Comparison of ENCODE assay signal across 8 cellular contexts in the genomic region with DNA sequence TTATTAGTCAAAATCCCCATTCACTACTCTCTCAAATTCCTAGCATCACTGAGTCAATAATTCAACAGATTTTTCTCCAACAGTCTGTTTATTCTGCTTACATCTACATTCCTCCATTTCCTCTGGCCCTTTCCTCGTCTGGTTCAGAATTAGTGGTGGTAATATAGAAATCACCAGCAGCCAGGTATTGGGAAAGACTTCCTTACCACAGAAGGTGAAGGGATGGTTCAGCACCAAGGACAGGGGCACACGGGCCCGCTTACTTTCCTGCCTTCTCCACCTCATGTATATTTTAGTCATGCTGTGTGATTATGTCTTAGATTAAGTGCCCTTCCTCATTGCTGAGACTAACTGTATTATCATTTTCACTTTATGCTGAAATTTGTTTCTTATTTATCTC.
DNase-seq lines count a peak whose midpoint lies in the region; ATAC-seq and TF ChIP-seq lines count a peak whose summit lies in the region.

No MANE protein-coding gene starts in this region.

- no peaks in the 10 kb centered on the region for H3K36me3 Mint-ChIP-seq in activated CD8-positive, alpha-beta memory T cell treated with anti-CD3 and anti-CD28 coated beads, Interleukin-2, amount 10 ng/mL, durations not matched to agents 7 days and 5 days

- TF ChIP-seq RAD21 in Ishikawa (IDR thresholded peaks at IDR 0.05; ENCODE audit: low read depth) = no peak

- ATAC-seq in activated CD8-positive, alpha-beta memory T cell treated with anti-CD3 and anti-CD28 coated beads, Interleukin-2, amount 10 ng/mL, durations not matched to agents 7 days and 5 days = no peak
- ATAC-seq in left lobe of liver = peak; percentile 86
- ATAC-seq in GM18498 (IDR thresholded peaks at IDR 0.05; ENCODE audit: unreplicated experiment) = no peak
- no peak for ATAC-seq in HG03039 (IDR thresholded peaks at IDR 0.05; ENCODE audit: unreplicated experiment)

- DNase-seq in COLO829 (ENCODE audit: low spot score) = peak; percentile 12
- DNase-seq in activated CD8-positive, alpha-beta memory T cell treated with anti-CD3 and anti-CD28 coated beads, Interleukin-2, amount 10 ng/mL, durations not matched to agents 7 days and 5 days = peak; percentile 44
- DNase-seq in left lobe of liver (ENCODE audit: low spot score) = peak; percentile 48
- no peak for DNase-seq in nucleus accumbens (lab: John Stamatoyannopoulos, UW)
- no peak for DNase-seq in globus pallidus (ENCODE audit: low spot score)

- no peaks in the 10 kb centered on the region for H3K9me3 Mint-ChIP-seq in activated CD8-positive, alpha-beta memory T cell treated with anti-CD3 and anti-CD28 coated beads, Interleukin-2, amount 10 ng/mL, durations not matched to agents 7 days and 5 days (ENCODE audit: low read depth)

- no peaks in the 10 kb centered on the region for H3K4me1 Mint-ChIP-seq in activated CD8-positive, alpha-beta memory T cell treated with anti-CD3 and anti-CD28 coated beads, Interleukin-2, amount 10 ng/mL, durations not matched to agents 7 days and 5 days

- H3K4me3 Mint-ChIP-seq in activated CD8-positive, alpha-beta memory T cell treated with anti-CD3 and anti-CD28 coated beads, Interleukin-2, amount 10 ng/mL, durations not matched to agents 7 days and 5 days = no peak overlapping the region

- CTCF ChIA-PET in activated CD8-positive, alpha-beta memory T cell treated with anti-CD3 and anti-CD28 coated beads, Interleukin-2, amount 10 ng/mL, durations not matched to agents 7 days and 5 days (lab: Charles Lee) = no interaction called here

- H3K27ac Mint-ChIP-seq in activated CD8-positive, alpha-beta memory T cell treated with anti-CD3 and anti-CD28 coated beads, Interleukin-2, amount 10 ng/mL, durations not matched to agents 7 days and 5 days = no peak overlapping the region

- peaks cover 23% of the 10 kb centered on the region for H3K27me3 Mint-ChIP-seq in activated CD8-positive, alpha-beta memory T cell treated with anti-CD3 and anti-CD28 coated beads, Interleukin-2, amount 10 ng/mL, durations not matched to agents 7 days and 5 days

- TF ChIP-seq EP300 in Ishikawa (IDR thresholded peaks at IDR 0.05; ENCODE audit: borderline replicate concordance) = no peak

TF ChIP-seq in Ishikawa, 13 proteins besides CTCF, POLR2A, EP300 and RAD21:
- TF ChIP-seq ZBTB7A (IDR thresholded peaks at IDR 0.05; ENCODE audit: low read depth) (no peak), NFIC (IDR thresholded peaks at IDR 0.05) (no peak), CREB1 (IDR thresholded peaks at IDR 0.05; ENCODE audit: low read depth) (no peak), EGR1 (IDR thresholded peaks at IDR 0.05) (no peak), TCF12 (IDR thresholded peaks at IDR 0.05; ENCODE audit: low read depth) (no peak), CEBPB (IDR thresholded peaks at IDR 0.05) (peak; percentile 27; the same call in 1 of the 2 replicates)
- TF ChIP-seq, protein P1, sequence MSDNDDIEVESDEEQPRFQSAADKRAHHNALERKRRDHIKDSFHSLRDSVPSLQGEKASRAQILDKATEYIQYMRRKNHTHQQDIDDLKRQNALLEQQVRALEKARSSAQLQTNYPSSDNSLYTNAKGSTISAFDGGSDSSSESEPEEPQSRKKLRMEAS (IDR thresholded peaks at IDR 0.05) = no peak
- TF ChIP-seq, protein P2, sequence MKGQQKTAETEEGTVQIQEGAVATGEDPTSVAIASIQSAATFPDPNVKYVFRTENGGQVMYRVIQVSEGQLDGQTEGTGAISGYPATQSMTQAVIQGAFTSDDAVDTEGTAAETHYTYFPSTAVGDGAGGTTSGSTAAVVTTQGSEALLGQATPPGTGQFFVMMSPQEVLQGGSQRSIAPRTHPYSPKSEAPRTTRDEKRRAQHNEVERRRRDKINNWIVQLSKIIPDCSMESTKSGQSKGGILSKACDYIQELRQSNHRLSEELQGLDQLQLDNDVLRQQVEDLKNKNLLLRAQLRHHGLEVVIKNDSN (IDR thresholded peaks at IDR 0.05) = no peak
- TF ChIP-seq, protein P3, sequence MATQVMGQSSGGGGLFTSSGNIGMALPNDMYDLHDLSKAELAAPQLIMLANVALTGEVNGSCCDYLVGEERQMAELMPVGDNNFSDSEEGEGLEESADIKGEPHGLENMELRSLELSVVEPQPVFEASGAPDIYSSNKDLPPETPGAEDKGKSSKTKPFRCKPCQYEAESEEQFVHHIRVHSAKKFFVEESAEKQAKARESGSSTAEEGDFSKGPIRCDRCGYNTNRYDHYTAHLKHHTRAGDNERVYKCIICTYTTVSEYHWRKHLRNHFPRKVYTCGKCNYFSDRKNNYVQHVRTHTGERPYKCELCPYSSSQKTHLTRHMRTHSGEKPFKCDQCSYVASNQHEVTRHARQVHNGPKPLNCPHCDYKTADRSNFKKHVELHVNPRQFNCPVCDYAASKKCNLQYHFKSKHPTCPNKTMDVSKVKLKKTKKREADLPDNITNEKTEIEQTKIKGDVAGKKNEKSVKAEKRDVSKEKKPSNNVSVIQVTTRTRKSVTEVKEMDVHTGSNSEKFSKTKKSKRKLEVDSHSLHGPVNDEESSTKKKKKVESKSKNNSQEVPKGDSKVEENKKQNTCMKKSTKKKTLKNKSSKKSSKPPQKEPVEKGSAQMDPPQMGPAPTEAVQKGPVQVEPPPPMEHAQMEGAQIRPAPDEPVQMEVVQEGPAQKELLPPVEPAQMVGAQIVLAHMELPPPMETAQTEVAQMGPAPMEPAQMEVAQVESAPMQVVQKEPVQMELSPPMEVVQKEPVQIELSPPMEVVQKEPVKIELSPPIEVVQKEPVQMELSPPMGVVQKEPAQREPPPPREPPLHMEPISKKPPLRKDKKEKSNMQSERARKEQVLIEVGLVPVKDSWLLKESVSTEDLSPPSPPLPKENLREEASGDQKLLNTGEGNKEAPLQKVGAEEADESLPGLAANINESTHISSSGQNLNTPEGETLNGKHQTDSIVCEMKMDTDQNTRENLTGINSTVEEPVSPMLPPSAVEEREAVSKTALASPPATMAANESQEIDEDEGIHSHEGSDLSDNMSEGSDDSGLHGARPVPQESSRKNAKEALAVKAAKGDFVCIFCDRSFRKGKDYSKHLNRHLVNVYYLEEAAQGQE (IDR thresholded peaks at IDR 0.05; ENCODE audit: low read depth) = peak; percentile 91

Comparison
In these comparisons a context has a peak if more than half of its experiments do, and no peak if none do; other contexts are left out.
1. DNase-seq: peak in COLO829 (single experiment), activated CD8-positive, alpha-beta memory T cell treated with anti-CD3 and anti-CD28 coated beads, Interleukin-2, amount 10 ng/mL, durations not matched to agents 7 days and 5 days (single experiment) and left lobe of liver (single experiment); none in nucleus accumbens (0 of 56) and globus pallidus (single experiment).